In the genomic region with DNA sequence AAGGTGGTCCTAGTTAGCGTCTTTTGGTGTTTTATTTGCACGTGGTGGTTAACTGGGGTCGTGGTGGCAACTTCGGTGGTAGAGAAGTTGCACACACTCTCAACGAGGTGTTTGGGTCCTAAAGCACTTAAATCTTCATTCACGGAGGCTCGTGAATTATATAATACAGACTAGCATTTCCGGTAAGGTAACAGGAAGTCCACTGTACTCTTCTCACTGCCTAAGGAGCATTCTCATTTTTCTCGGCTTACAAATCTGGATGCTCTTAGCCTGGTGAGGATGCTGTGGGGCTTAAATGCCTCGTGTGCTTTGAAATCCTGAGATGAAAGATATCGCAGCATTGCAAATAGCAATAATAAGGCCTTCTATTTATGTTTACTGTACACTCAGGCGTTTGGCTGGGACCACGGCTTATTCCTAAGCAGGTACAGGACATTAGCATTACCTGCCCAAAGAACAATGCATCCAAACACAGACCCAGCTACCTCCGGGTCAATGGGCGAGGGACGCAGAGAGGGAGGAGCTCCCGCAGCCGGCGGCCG, we compare ENCODE assay signal across 8 cellular contexts. TPM values are rescaled to one million over a fixed set of nuclear protein-coding genes. Genes with fewer than 3 reads are reported as not detected.
DNase-seq lines count a peak whose midpoint lies in the region; ATAC-seq and TF ChIP-seq lines count a peak whose summit lies in the region.

No MANE protein-coding gene starts in this region.

- H3K9me3 ChIP-seq in breast epithelium (no peaks in the 10 kb centered on the region), thymus (ENCODE audit: control insufficient read depth) (no peaks in the 10 kb centered on the region)

- H3K4me3 ChIP-seq in breast epithelium (peak overlapping the region; percentile 73 to 99 (median 88)), thymus (ENCODE audit: low read length) (peak overlapping the region; percentile 90)

- H3K27ac ChIP-seq in breast epithelium (peak overlapping the region; percentile 95 to 99), thymus (ENCODE audit: low read depth) (peak overlapping the region; percentile 99)

- WGBS in thymus, result 4% methylated on average over 20 of the region's 20 CpGs

- intact Hi-C loops in breast epithelium (cut with DNase I; ENCODE audit: low total_unique reads), result no loop called here

- H3K36me3 ChIP-seq in breast epithelium, result no peaks in the 10 kb centered on the region
- H3K36me3 ChIP-seq in thymus (ENCODE audit: control insufficient read depth, insufficient read depth), result peaks cover 14% of the 10 kb centered on the region

- DNase-seq in D341Med (ENCODE audit: low spot score) (peak; percentile 29), H4 (ENCODE audit: low spot score) (peak; percentile 21), NOMO-1 (lab: John Stamatoyannopoulos, UW; ENCODE audit: unreplicated experiment in 2 of 2) (peak; percentile 9 to 13), breast epithelium (ENCODE audit: low spot score in 2 of 2) (peak in 1 of 2 donors; percentile 21), left lobe of liver (ENCODE audit: low spot score) (no peak), Ammon's horn (ENCODE audit: low spot score) (no peak)
- no peak for DNase-seq in stimulated activated naive CD4-positive, alpha-beta T cell treated with Interleukin-2 at 50 U/mL for 16 hours (lab: John Stamatoyannopoulos, UW)

- H3K27me3 ChIP-seq in breast epithelium, result no peaks in the 10 kb centered on the region
- no peaks in the 10 kb centered on the region for H3K27me3 ChIP-seq in thymus (ENCODE audit: control insufficient read depth, insufficient read depth)

- H3K4me1 ChIP-seq in breast epithelium (peaks cover 4% of the 10 kb centered on the region in 2 donors), thymus (ENCODE audit: control insufficient read depth, insufficient read depth, low read length) (peaks cover 9% of the 10 kb centered on the region)

- peak; percentile 27 for ATAC-seq in left lobe of liver

- no peak for TF ChIP-seq CTCF in breast epithelium (IDR thresholded peaks at IDR 0.05)

- no peak for TF ChIP-seq POLR2A in breast epithelium (IDR thresholded peaks at IDR 0.05)

RNA-seq across cellular contexts. Expression of a gene that starts 1.0 kb away (rescaled TPM):
- total RNA-seq in H4 (2014; rRNA removed; shearing (Covaris generic)), result 81.2 and 84.7 TPM in 2 replicates
- total RNA-seq in breast epithelium (10 to 100 TPM; 44.6 to 65.3 (median 51.2) TPM), left lobe of liver (33.1 TPM)
- 47.9 TPM for polyA plus RNA-seq in thymus

Comparison
In these comparisons a context has a peak if more than half of its experiments do, and no peak if none do; other contexts are left out.
1. DNase-seq: peak in D341Med (single experiment), H4 (single experiment) and NOMO-1 (2 of 2); none in left lobe of liver (single experiment), stimulated activated naive CD4-positive, alpha-beta T cell treated with Interleukin-2 at 50 U/mL for 16 hours (single experiment) and Ammon's horn (single experiment).